Comparison of ENCODE assay signal across 26 cellular contexts in the genomic region with DNA sequence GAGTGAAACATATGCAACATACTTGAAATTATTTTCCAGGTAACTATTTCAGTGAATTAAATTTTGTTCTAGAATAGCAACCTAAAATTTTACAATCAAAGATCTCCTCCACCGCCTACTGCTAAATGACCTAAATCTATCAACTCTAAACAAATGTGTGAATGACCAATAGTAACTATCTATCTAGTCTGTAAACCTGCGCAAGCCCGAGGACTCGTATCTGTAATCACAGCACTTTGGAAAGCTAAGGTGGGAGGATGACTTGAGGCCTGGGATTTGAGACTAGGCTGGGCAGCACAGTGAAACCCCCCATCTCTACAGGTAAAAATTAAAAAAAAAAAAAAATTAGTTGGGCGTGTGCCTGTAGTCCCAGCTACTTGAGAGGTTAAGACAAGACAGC.
DNase-seq lines count a peak whose midpoint lies in the region; ATAC-seq, FAIRE-seq and TF ChIP-seq lines count a peak whose summit lies in the region.
"Had no signal": no experiment of that assay in that cellular context is flagged by ENCODE, and none has a peak within 500 bp of the region (broad histone marks: within the 10 kb centered on the region; RNA-seq: fewer than 3 reads in every experiment).

No MANE protein-coding gene starts in this region.

- ATAC-seq in heart left ventricle (peak in 3 of 4 donors; percentile 3 to 28 (median 8)), left ventricle myocardium superior (no peak), T-cell (replicated peaks in 1 of 4) (no peak)

- H3K4me2 ChIP-seq in astrocyte (ENCODE audit: low read length), result no peak overlapping the region
- H3K4me2 ChIP-seq: BLaER1 had no signal

- POLR2A ChIA-PET in T-cell (lab: Charles Lee), result interaction anchor here in 1 of 2 donors (0.5 kb wide), 1 partner anchor 1157 kb away, joined by 3 read pairs; no protein-coding TSS in a partner anchor

- H3K4me3 Mint-ChIP-seq in astrocyte (ENCODE audit: unreplicated experiment) (no peak overlapping the region), T-cell (no peak overlapping the region)
- H3K4me3 Mint-ChIP-seq: CD14-positive monocyte; CD4-positive, alpha-beta memory T cell; CD4-positive, CD25-positive, alpha-beta regulatory T cell; CD8-positive, alpha-beta memory T cell had no signal

- no peak overlapping the region for H3K27ac ChIP-seq in heart left ventricle
- no peak overlapping the region for H3K27ac ChIP-seq in astrocyte (ENCODE audit: low read depth, low read length)
- H3K27ac ChIP-seq: BLaER1 had no signal

- no peaks in the 10 kb centered on the region for H3K27me3 ChIP-seq in heart left ventricle
- H3K27me3 ChIP-seq in astrocyte (ENCODE audit: insufficient read depth, low read length), result no peaks in the 10 kb centered on the region
- H3K27me3 ChIP-seq: BE2C, BLaER1 had no signal

- H4K20me1 ChIP-seq in astrocyte (ENCODE audit: insufficient read depth, low read length), result no peaks in the 10 kb centered on the region
- H4K20me1 ChIP-seq: BLaER1 had no signal

- H3K4me1 ChIP-seq in heart left ventricle, result peaks cover 0 to 28% (median 0%) of the 10 kb centered on the region in 12 donors
- peaks cover 3% of the 10 kb centered on the region for H3K4me1 ChIP-seq in astrocyte (ENCODE audit: insufficient read depth, low read length)
- H3K4me1 ChIP-seq: BE2C, BLaER1 had no signal

- TF ChIP-seq POLR2A in heart left ventricle (IDR thresholded peaks at IDR 0.05), result no peak

- H3K9me3 ChIP-seq in heart left ventricle, result no peaks in the 10 kb centered on the region
- no peaks in the 10 kb centered on the region for H3K9me3 ChIP-seq in astrocyte (ENCODE audit: insufficient read depth, low read depth, low read length)
- H3K9me3 ChIP-seq: BE2C, BLaER1 had no signal

- H3K79me2 ChIP-seq in astrocyte (ENCODE audit: insufficient read depth, low read length), result no peaks in the 10 kb centered on the region

- DNase-seq in heart left ventricle (no peak), left ventricle myocardium superior (no peak), astrocyte (ENCODE audit: low read depth) (no peak), cerebellum (ENCODE audit: low spot score) (peak; percentile 48), T-cell (no peak), OCI-M2 (lab: John Stamatoyannopoulos, UW; ENCODE audit: unreplicated experiment) (no peak)
- DNase-seq: 8988T; ACHN; BE2C; CD4-positive, alpha-beta memory T cell; CD4-positive, CD25-positive, alpha-beta regulatory T cell; CD8-positive, alpha-beta memory T cell; COR-L47; DMS 273 treated with DMSO at 0.1 percent for 48 hours; DMS153; DMS53; DMS79; DND-41; EL; GF-D8 had no signal

- H3K27ac Mint-ChIP-seq in astrocyte (ENCODE audit: unreplicated experiment) (peak overlapping the region; percentile 34), T-cell (no peak overlapping the region)
- H3K27ac Mint-ChIP-seq: CD14-positive monocyte; CD4-positive, alpha-beta memory T cell; CD4-positive, CD25-positive, alpha-beta regulatory T cell; CD8-positive, alpha-beta memory T cell had no signal

- no peak overlapping the region for H2AFZ ChIP-seq in astrocyte (ENCODE audit: low read depth, low read length)

- H3K36me3 Mint-ChIP-seq in astrocyte (ENCODE audit: low read depth, unreplicated experiment) (no peaks in the 10 kb centered on the region), T-cell (no peaks in the 10 kb centered on the region)
- H3K36me3 Mint-ChIP-seq: CD14-positive monocyte; CD4-positive, alpha-beta memory T cell; CD4-positive, CD25-positive, alpha-beta regulatory T cell; CD8-positive, alpha-beta memory T cell had no signal

- H3K4me3 ChIP-seq in heart left ventricle (no peak overlapping the region), astrocyte (ENCODE audit: insufficient read depth, low read depth, low read length) (no peak overlapping the region)
- H3K4me3 ChIP-seq: BLaER1 had no signal

- FAIRE-seq in astrocyte (lab: Jason Lieb, UNC), result no peak
- FAIRE-seq: A204.1, G401.6, GM12891, GM18507 had no signal

- H3K36me3 ChIP-seq in heart left ventricle (peaks cover 0 to 98% (median 29%) of the 10 kb centered on the region in 9 donors), astrocyte (ENCODE audit: insufficient read depth, low read length) (no peaks in the 10 kb centered on the region)
- H3K36me3 ChIP-seq: BE2C, BLaER1 had no signal

- no peaks in the 10 kb centered on the region for H3K27me3 Mint-ChIP-seq in astrocyte (ENCODE audit: low read depth, unreplicated experiment)
- H3K27me3 Mint-ChIP-seq in T-cell, result no peaks in the 10 kb centered on the region
- H3K27me3 Mint-ChIP-seq: CD4-positive, alpha-beta memory T cell; CD4-positive, CD25-positive, alpha-beta regulatory T cell; CD8-positive, alpha-beta memory T cell had no signal

- H3K9ac ChIP-seq in astrocyte (ENCODE audit: low read length), result no peak overlapping the region
- H3K9ac ChIP-seq: BLaER1 had no signal

- TF ChIP-seq CTCF in heart left ventricle (IDR thresholded peaks at IDR 0.05), result no peak
- TF ChIP-seq CTCF in astrocyte (IDR thresholded peaks at IDR 0.05; ENCODE audit: insufficient read depth, low read depth, low read length), result no peak

- intact Hi-C loops in heart left ventricle (cut with DNase I) (no loop called here), left ventricle myocardium superior (cut with micrococcal nuclease) (no loop called here)

- H3K9me3 Mint-ChIP-seq in astrocyte (ENCODE audit: unreplicated experiment), result no peaks in the 10 kb centered on the region
- peaks cover 0 to 3% (median 0%) of the 10 kb centered on the region in 3 donors for H3K9me3 Mint-ChIP-seq in T-cell

- CTCF ChIA-PET in T-cell (lab: Charles Lee), result no interaction called here

- WGBS in heart left ventricle, 4 donors, result 78 to 87% (median 83%) methylated on average over 5 of the region's 5 CpGs

- H3K4me1 Mint-ChIP-seq in astrocyte (ENCODE audit: low read depth, unreplicated experiment) (peaks cover 37% of the 10 kb centered on the region), T-cell (no peaks in the 10 kb centered on the region)
- H3K4me1 Mint-ChIP-seq: CD14-positive monocyte; CD4-positive, alpha-beta memory T cell; CD4-positive, CD25-positive, alpha-beta regulatory T cell; CD8-positive, alpha-beta memory T cell had no signal

Comparison
In these comparisons a context has a peak if more than half of its experiments do, and no peak if none do; other contexts are left out.
1. ATAC-seq: peak in heart left ventricle (3 of 4); none in left ventricle myocardium superior (single experiment) and T-cell (0 of 4).